21 cellular contexts compared by ENCODE assay signal in the genomic region with DNA sequence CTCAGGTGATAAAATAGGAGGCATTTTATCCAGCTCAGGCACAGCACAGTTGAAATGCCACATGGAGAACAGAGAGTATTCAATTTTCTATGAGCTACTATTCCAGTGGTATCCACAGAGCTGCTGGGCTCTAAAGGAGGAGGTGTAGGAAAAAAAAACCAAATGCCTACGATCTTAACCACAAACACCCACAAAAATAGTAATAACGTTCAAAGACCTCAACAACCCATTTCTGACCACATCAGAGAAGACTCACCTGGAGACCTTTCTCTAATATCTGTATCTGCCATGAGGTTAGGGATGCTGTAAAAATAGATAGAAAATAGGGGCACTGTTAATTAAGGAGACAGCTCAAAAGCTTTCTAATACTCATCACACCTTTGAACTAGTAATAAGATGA.
DNase-seq lines count a peak whose midpoint lies in the region; ATAC-seq, FAIRE-seq and TF ChIP-seq lines count a peak whose summit lies in the region.
"Had no signal": no experiment of that assay in that cellular context is flagged by ENCODE, and none has a peak within 500 bp of the region (broad histone marks: within the 10 kb centered on the region; RNA-seq: fewer than 3 reads in every experiment).

No MANE protein-coding gene starts in this region.

- H3K27me3 ChIP-seq in GM12878 (replicated peaks in 1 of 2; ENCODE audit: control insufficient read depth in 2 of 2, insufficient read depth in 2 of 2, low read length in 1 of 2) (no peaks in the 10 kb centered on the region; a peak in 2 of 4 replicates), trophoblast cell (ENCODE audit: insufficient read depth, low read length) (no peaks in the 10 kb centered on the region)
- H3K27me3 ChIP-seq: BE2C, SJCRH30 had no signal

- no peaks in the 10 kb centered on the region for H3K4me1 Mint-ChIP-seq in WTC11
- H3K4me1 Mint-ChIP-seq: CD4-positive, CD25-positive, alpha-beta regulatory T cell had no signal

- intact Hi-C loops in GM12878 (cut with micrococcal nuclease; ENCODE audit: unreplicated experiment): no loop called here

- no peak for TF ChIP-seq RAD21 in GM12878 (IDR thresholded peaks at IDR 0.05; ENCODE audit: insufficient read depth, low read depth, low read length)

- WGBS in GM12878 (ENCODE audit: insufficient coverage, insufficient replicate concordance, low lambda C conversion rate, missing lambda C conversion rate): 0% methylated on average over 2 of the region's 2 CpGs
- WGBS in trophoblast cell (ENCODE audit: extremely low coverage, insufficient coverage, insufficient read length): no CpG with 5 or more reads among the region's 2 CpGs

- no peak overlapping the region for H2BK12ac ChIP-seq in trophoblast cell (ENCODE audit: low read length)

- SMC1A ChIA-PET in GM12878 (lab: Charles Lee; ENCODE audit: uncharacterized antibody, unreplicated experiment): interaction anchor here (1.3 kb wide), 1 partner anchor 10 kb away, joined by 3 read pairs; no protein-coding TSS in a partner anchor

- 0 out of 2 replicates have a peak, but pooled peaks cover under 1% of the 10 kb centered on the region for H3K9me3 Mint-ChIP-seq in WTC11
- H3K9me3 Mint-ChIP-seq: CD4-positive, CD25-positive, alpha-beta regulatory T cell; HFFc6 had no signal

- in situ Hi-C loops in GM12878 (cut with MboI): no loop called here

- TF ChIP-seq EP300 in GM12878 (IDR thresholded peaks at IDR 0.05; ENCODE audit: borderline replicate concordance in 1 of 2, control insufficient read depth in 1 of 2, low read depth in 2 of 2, low read length in 2 of 2): no peak

- no peaks in the 10 kb centered on the region for H4K20me1 ChIP-seq in GM12878 (ENCODE audit: control insufficient read depth, insufficient read depth)

- H3K79me2 ChIP-seq in GM12878 (ENCODE audit: control insufficient read depth, insufficient read depth, low read length) (no peaks in the 10 kb centered on the region), trophoblast cell (ENCODE audit: control insufficient read depth, insufficient read depth, low read length, poor library complexity) (no peaks in the 10 kb centered on the region)

- H2AFZ ChIP-seq in GM12878 (ENCODE audit: control insufficient read depth, low read depth, low read length): no peak overlapping the region
- H2AFZ ChIP-seq in trophoblast cell (ENCODE audit: insufficient read depth, low read length, poor library complexity): no peak overlapping the region

- BruUV-seq in GM12878 (replicated peaks; lab: Mats Ljungman, UMichigan): no TSS peak

- H4K12ac ChIP-seq in trophoblast cell (ENCODE audit: low read depth, low read length): no peak overlapping the region

- H3K9me3 ChIP-seq in GM12878 (replicated peaks; ENCODE audit: control insufficient read depth, insufficient read depth, low read length) (no peaks in the 10 kb centered on the region), trophoblast cell (ENCODE audit: insufficient read depth, low read depth, low read length) (peaks cover 1% of the 10 kb centered on the region)
- H3K9me3 ChIP-seq: BE2C, SJCRH30 had no signal

- DNase-seq in GM12878 (ENCODE audit: low read depth, low spot score) (no peak), trophoblast cell (no peak), WTC11 (ENCODE audit: low spot score) (no peak), RPMI8226 (no peak)
- DNase-seq: BE2C; CD4-positive, CD25-positive, alpha-beta regulatory T cell; H7; HFFc6; Kasumi-1; NCI-H1048; NCI-H1417 treated with DMSO at 0.1 percent for 48 hours; NCI-H187; NCI-H2227 treated with DMSO at 0.1 percent for 48 hours; NCI-H510A; NCI-H748 treated with DMSO at 0.1 percent for 48 hours; SJCRH30 had no signal

- H3K4me3 Mint-ChIP-seq in WTC11: no peak overlapping the region
- H3K4me3 Mint-ChIP-seq: CD4-positive, CD25-positive, alpha-beta regulatory T cell; HFFc6 had no signal

- no peak overlapping the region for H3K18ac ChIP-seq in trophoblast cell (ENCODE audit: low read length)

- H3K27ac Mint-ChIP-seq in WTC11: no peak overlapping the region
- H3K27ac Mint-ChIP-seq: CD4-positive, CD25-positive, alpha-beta regulatory T cell; HFFc6 had no signal

- H2AK5ac ChIP-seq in trophoblast cell (ENCODE audit: low read length): no peak overlapping the region

- no peak for FAIRE-seq in GM12878 (lab: Jason Lieb, UNC)
- FAIRE-seq: GM19239 had no signal

- H3K36me3 ChIP-seq in GM12878 (ENCODE audit: control insufficient read depth in 2 of 2, insufficient read depth in 2 of 2, low read length in 1 of 2) (no peaks in the 10 kb centered on the region), trophoblast cell (ENCODE audit: control insufficient read depth in 1 of 2, insufficient read depth in 2 of 2, low read length in 2 of 2) (no peaks in the 10 kb centered on the region)
- H3K36me3 ChIP-seq: BE2C, SJCRH30 had no signal

- CTCF ChIA-PET in GM12878 (lab: Yijun Ruan, JAX): interaction anchor here (0.8 to 3.5 kb wide), 2 partner anchors 10 to 12 kb away, joined by 4 to 21 read pairs; no protein-coding TSS in a partner anchor
- CTCF ChIA-PET in WTC11 (lab: Charles Lee): interaction anchor here (0.6 to 3.5 kb wide), 3 partner anchors 10 to 442 kb away, joined by 4 to 24 read pairs (median 5); no protein-coding TSS in a partner anchor

- RAD21 ChIA-PET in GM12878 (lab: Charles Lee; ENCODE audit: unreplicated experiment): no interaction called here

- H3K4me2 ChIP-seq in GM12878 (ENCODE audit: control insufficient read depth, insufficient read depth): no peak overlapping the region
- no peak overlapping the region for H3K4me2 ChIP-seq in trophoblast cell (ENCODE audit: low read length)

- POLR2A ChIA-PET in GM12878 (lab: Charles Lee) (no interaction called here), WTC11 (lab: Charles Lee) (no interaction called here)

- ATAC-seq in GM18511 (IDR thresholded peaks at IDR 0.05; ENCODE audit: unreplicated experiment): peak; percentile 6
- peak; percentile 28 for ATAC-seq in GM18907 (IDR thresholded peaks at IDR 0.05; ENCODE audit: unreplicated experiment)
- ATAC-seq in HG02623 (IDR thresholded peaks at IDR 0.05; ENCODE audit: unreplicated experiment): peak; percentile 11
- ATAC-seq in GM12878: no peak
- no peak for ATAC-seq in WTC11
- ATAC-seq: Panc1 had no signal

- no peak overlapping the region for H2BK120ac ChIP-seq in trophoblast cell (ENCODE audit: insufficient read depth, low read length, poor library complexity)

- H3K36me3 Mint-ChIP-seq in WTC11: no peaks in the 10 kb centered on the region
- H3K36me3 Mint-ChIP-seq: CD4-positive, CD25-positive, alpha-beta regulatory T cell had no signal

- no peak overlapping the region for H4K91ac ChIP-seq in trophoblast cell (ENCODE audit: low read depth, low read length)

- TF ChIP-seq CTCF in GM12878 (IDR thresholded peaks at IDR 0.05 in 2 of 3, conservative IDR thresholded peaks at IDR 0.05 in 1 of 3; ENCODE audit: control insufficient read depth in 2 of 3, extremely low read depth in 1 of 3, insufficient read depth in 1 of 3, low read depth in 3 of 3, low read length in 3 of 3) (no peak), WTC11 (IDR thresholded peaks at IDR 0.05) (no peak)

- H3K4me1 ChIP-seq in GM12878 (ENCODE audit: control insufficient read depth, insufficient read depth, low read length) (no peaks in the 10 kb centered on the region), trophoblast cell (ENCODE audit: control insufficient read depth in 1 of 2, insufficient read depth in 2 of 2, low read length in 2 of 2) (no peaks in the 10 kb centered on the region)
- H3K4me1 ChIP-seq: BE2C had no signal

- H3K4me3 ChIP-seq in GM12878 (no peak overlapping the region), trophoblast cell (ENCODE audit: low read depth, low read length) (no peak overlapping the region)
- H3K4me3 ChIP-seq: SJCRH30 had no signal

- peaks cover 3% of the 10 kb centered on the region for H3K27me3 Mint-ChIP-seq in WTC11 (ENCODE audit: low read depth)

- H3K27ac ChIP-seq in GM12878 (ENCODE audit: control insufficient read depth, insufficient read depth): no peak overlapping the region
- no peak overlapping the region for H3K27ac ChIP-seq in trophoblast cell (ENCODE audit: low read depth, low read length)
- H3K27ac ChIP-seq: SJCRH30 had no signal

- H2BK5ac ChIP-seq in trophoblast cell (ENCODE audit: low read depth, low read length, poor library complexity): no peak overlapping the region

- H4K8ac ChIP-seq in trophoblast cell (ENCODE audit: low read depth, low read length): no peak overlapping the region

- no peak overlapping the region for H3K4ac ChIP-seq in trophoblast cell (ENCODE audit: low read depth, low read length)

- H3K79me1 ChIP-seq in trophoblast cell (ENCODE audit: low read length): no peaks in the 10 kb centered on the region

- H3K9ac ChIP-seq in GM12878 (ENCODE audit: control insufficient read depth, insufficient read depth, low read length): no peak overlapping the region
- H3K9ac ChIP-seq in trophoblast cell (ENCODE audit: low read length): no peak overlapping the region

- H3K14ac ChIP-seq in trophoblast cell (ENCODE audit: low read length): no peak overlapping the region

- H3K23ac ChIP-seq in trophoblast cell (ENCODE audit: low read length): no peak overlapping the region

- TF ChIP-seq POLR2A in GM12878 (IDR thresholded peaks at IDR 0.05; ENCODE audit: low read depth, low read length): no peak

TF ChIP-seq in GM12878, 131 proteins besides CTCF, POLR2A, EP300 and RAD21:
- TF ChIP-seq RUNX3 (IDR thresholded peaks at IDR 0.05; ENCODE audit: low read length): peak; percentile 18; the same call in 1 of the 2 replicates
- no peak for TF ChIP-seq PAX5 (IDR thresholded peaks at IDR 0.05; ENCODE audit: borderline replicate concordance, low read depth, low read length)
- no peak for TF ChIP-seq SMC3 (IDR thresholded peaks at IDR 0.05; ENCODE audit: borderline replicate concordance, low read length)

Comparison
In these comparisons a context has a peak if more than half of its experiments do, and no peak if none do; other contexts are left out.
1. ATAC-seq: peak in GM18511 (single experiment), GM18907 (single experiment) and HG02623 (single experiment); none in GM12878 (single experiment) and WTC11 (single experiment).